In genomic region chr11:70761094-70761905, GRCh38 we compare ENCODE assay signal across 26 cellular contexts.
A peak's percentile ranks its signal among the peaks of the same experiment; 100 is the strongest.
DNase-seq lines count a peak whose midpoint lies in the region; TF ChIP-seq lines count a peak whose summit lies in the region.
"Had no signal": no experiment of that assay in that cellular context is flagged by ENCODE, and none has a peak within 500 bp of the region (broad histone marks: within the 10 kb centered on the region; RNA-seq: fewer than 3 reads in every experiment).

No MANE protein-coding gene starts in this region.

- no peaks in the 10 kb centered on the region for H3K4me1 ChIP-seq in MM.1S (ENCODE audit: low read length)
- peaks cover 0 to 6% of the 10 kb centered on the region in 2 donors for H3K4me1 ChIP-seq in neuronal stem cell (ENCODE audit: control insufficient read depth in 2 of 2, insufficient read depth in 1 of 2, low read depth in 1 of 2, low read length in 2 of 2)
- H3K4me1 ChIP-seq: lower lobe of right lung, transverse colon had no signal

- no peak overlapping the region for H3K14ac ChIP-seq in neuronal stem cell (ENCODE audit: low read length)

- no peaks in the 10 kb centered on the region for H3K4me1 Mint-ChIP-seq in nephron progenitor cell
- H3K4me1 Mint-ChIP-seq: activated CD8-positive, alpha-beta memory T cell treated with anti-CD3 and anti-CD28 coated beads, Interleukin-2, amount 10 ng/mL, durations not matched to agents 7 days and 5 days; activated naive CD4-positive, alpha-beta T cell treated with anti-CD3 and anti-CD28 coated beads, Interleukin-2, amount 10 ng/mL, durations not matched to agents 7 days and 5 days; natural killer cell had no signal

- H2BK120ac ChIP-seq in neuronal stem cell (ENCODE audit: low read depth, low read length), result no peak overlapping the region

- DNase-seq in MM.1S (no peak), WERI-Rb-1 (no peak), neuronal stem cell (ENCODE audit: low spot score) (no peak), mucosa of gallbladder (ENCODE audit: low spot score) (no peak), nephron progenitor cell (no peak), inferior parietal cortex (ENCODE audit: extremely low spot score) (no peak)
- DNase-seq: activated CD4-positive, alpha-beta T cell treated with anti-CD3 and anti-CD28 coated beads, Interleukin-2, amount 50 U/mL, for 1 hour; activated CD8-positive, alpha-beta memory T cell treated with anti-CD3 and anti-CD28 coated beads, Interleukin-2, amount 10 ng/mL, durations not matched to agents 7 days and 5 days; activated naive CD4-positive, alpha-beta T cell treated with anti-CD3 and anti-CD28 coated beads, Interleukin-2, amount 10 ng/mL, durations not matched to agents 7 days and 5 days; activated T-cell treated with anti-CD3 and anti-CD28 coated beads, Interleukin-2, amount 50 U/mL, for 72 hours; brain microvascular endothelial cell; DMS79; erythroblast; Kasumi-1; lower lobe of right lung; MV-4-11; natural killer cell; NCI-H1694 treated with DMSO at 0.1 percent for 48 hours; NCI-H774; stimulated activated CD4-positive, alpha-beta T cell treated with anti-CD3 and anti-CD28 coated beads, Interleukin-2, amount 100 ng/mL, for 24 hours; SW 1271; T1000; transverse colon had no signal

- H3K4me3 Mint-ChIP-seq in nephron progenitor cell, result no peak overlapping the region
- H3K4me3 Mint-ChIP-seq: activated CD8-positive, alpha-beta memory T cell treated with anti-CD3 and anti-CD28 coated beads, Interleukin-2, amount 10 ng/mL, durations not matched to agents 7 days and 5 days; activated naive CD4-positive, alpha-beta T cell treated with anti-CD3 and anti-CD28 coated beads, Interleukin-2, amount 10 ng/mL, durations not matched to agents 7 days and 5 days; activated T-cell treated with anti-CD3 and anti-CD28 coated beads, Interleukin-2, amount 50 U/mL, for 72 hours; natural killer cell had no signal

- H3K27me3 Mint-ChIP-seq in nephron progenitor cell (ENCODE audit: low read depth, poor library complexity), result peaks cover 7% of the 10 kb centered on the region

- H2AFZ ChIP-seq in MM.1S (ENCODE audit: low read length), result no peak overlapping the region
- no peak overlapping the region for H2AFZ ChIP-seq in neuronal stem cell (ENCODE audit: low read length)

- H3K79me2 ChIP-seq in MM.1S (ENCODE audit: low read length), result no peaks in the 10 kb centered on the region

- H3K27ac Mint-ChIP-seq in nephron progenitor cell, result no peak overlapping the region
- H3K27ac Mint-ChIP-seq: activated CD8-positive, alpha-beta memory T cell treated with anti-CD3 and anti-CD28 coated beads, Interleukin-2, amount 10 ng/mL, durations not matched to agents 7 days and 5 days; activated naive CD4-positive, alpha-beta T cell treated with anti-CD3 and anti-CD28 coated beads, Interleukin-2, amount 10 ng/mL, durations not matched to agents 7 days and 5 days; activated T-cell treated with anti-CD3 and anti-CD28 coated beads, Interleukin-2, amount 50 U/mL, for 72 hours; natural killer cell had no signal

- no peaks in the 10 kb centered on the region for H3K36me3 Mint-ChIP-seq in nephron progenitor cell (ENCODE audit: low read depth)
- H3K36me3 Mint-ChIP-seq: activated CD8-positive, alpha-beta memory T cell treated with anti-CD3 and anti-CD28 coated beads, Interleukin-2, amount 10 ng/mL, durations not matched to agents 7 days and 5 days; activated naive CD4-positive, alpha-beta T cell treated with anti-CD3 and anti-CD28 coated beads, Interleukin-2, amount 10 ng/mL, durations not matched to agents 7 days and 5 days; natural killer cell had no signal

- no peaks in the 10 kb centered on the region for H3K9me3 ChIP-seq in MM.1S (replicated peaks; ENCODE audit: insufficient read depth, low read length)
- no peaks in the 10 kb centered on the region for H3K9me3 ChIP-seq in WERI-Rb-1 (ENCODE audit: severe bottlenecking)
- H3K9me3 ChIP-seq in neuronal stem cell (replicated peaks in 1 of 2; ENCODE audit: control insufficient read depth in 2 of 2, insufficient read depth in 1 of 2, low read depth in 1 of 2, low read length in 2 of 2), result peaks cover 0 to 2% of the 10 kb centered on the region in 2 donors
- H3K9me3 ChIP-seq: lower lobe of right lung, transverse colon had no signal

- H4K8ac ChIP-seq in neuronal stem cell (ENCODE audit: low read depth, low read length), result no peak overlapping the region

- no peaks in the 10 kb centered on the region for H3F3A ChIP-seq in MM.1S (ENCODE audit: insufficient read depth, low read length)

- H2BK5ac ChIP-seq in neuronal stem cell (ENCODE audit: low read length), result no peak overlapping the region

- H3K79me1 ChIP-seq in neuronal stem cell (ENCODE audit: low read depth, low read length), result peaks cover 2% of the 10 kb centered on the region

- H3K4ac ChIP-seq in neuronal stem cell (ENCODE audit: low read length), result no peak overlapping the region

- TF ChIP-seq CTCF in GM12873 (IDR thresholded peaks at IDR 0.05; ENCODE audit: insufficient read depth, low read depth, low read length, missing control alignments), result peak; percentile 19
- peak; percentile 28 for TF ChIP-seq CTCF in MM.1S (IDR thresholded peaks at IDR 0.05; ENCODE audit: low read length)
- TF ChIP-seq CTCF in WERI-Rb-1 (IDR thresholded peaks at IDR 0.05; ENCODE audit: low read depth, low read length), result peak; percentile 34; the same call in 1 of the 2 replicates
- no peak for TF ChIP-seq CTCF in nephron progenitor cell (IDR thresholded peaks at IDR 0.05)

- no peaks in the 10 kb centered on the region for H3K9me3 Mint-ChIP-seq in nephron progenitor cell
- H3K9me3 Mint-ChIP-seq: natural killer cell had no signal

- H4K20me1 ChIP-seq in MM.1S (ENCODE audit: insufficient read depth, low read length), result no peaks in the 10 kb centered on the region

- H3K9me2 ChIP-seq in MM.1S (replicated peaks; ENCODE audit: insufficient read depth, low read length), result no peaks in the 10 kb centered on the region

- no peak overlapping the region for H4K91ac ChIP-seq in neuronal stem cell (ENCODE audit: low read depth, low read length, poor library complexity)

- H2BK15ac ChIP-seq in neuronal stem cell (ENCODE audit: low read length), result no peak overlapping the region

- no peak overlapping the region for H3K18ac ChIP-seq in neuronal stem cell (ENCODE audit: low read length)

- H3K23ac ChIP-seq in neuronal stem cell (ENCODE audit: low read depth, low read length, poor library complexity), result peak overlapping the region; percentile 16

- H3K36me3 ChIP-seq in MM.1S (replicated peaks; ENCODE audit: insufficient read depth, low read length) (no peaks in the 10 kb centered on the region), WERI-Rb-1 (no peaks in the 10 kb centered on the region), neuronal stem cell (replicated peaks in 1 of 2; ENCODE audit: control insufficient read depth in 2 of 2, insufficient read depth in 2 of 2, low read length in 2 of 2) (no peaks in the 10 kb centered on the region)
- H3K36me3 ChIP-seq: BLaER1 treated with 17β-estradiol and CSF1 and Interleukin-3, amounts not matched to agents 10 nM and 100 nM; brain microvascular endothelial cell; lower lobe of right lung; transverse colon had no signal

- no peak overlapping the region for H2AK5ac ChIP-seq in neuronal stem cell (ENCODE audit: low read depth, low read length)

- H3K4me3 ChIP-seq in MM.1S (ENCODE audit: low read length) (no peak overlapping the region), WERI-Rb-1 (ENCODE audit: low read depth, low read length) (no peak overlapping the region), neuronal stem cell (ENCODE audit: low read length in 2 of 2) (no peak overlapping the region)
- H3K4me3 ChIP-seq: BLaER1 treated with 17β-estradiol and CSF1 and Interleukin-3, amounts not matched to agents 10 nM and 100 nM; lower lobe of right lung; smooth muscle cell; transverse colon had no signal

- H3K4me2 ChIP-seq in MM.1S (ENCODE audit: low read depth, low read length) (no peak overlapping the region), neuronal stem cell (ENCODE audit: insufficient read depth, low read length, poor library complexity, severe bottlenecking) (no peak overlapping the region)
- H3K4me2 ChIP-seq: BLaER1 treated with 17β-estradiol and CSF1 and Interleukin-3, amounts not matched to agents 10 nM and 100 nM; smooth muscle cell had no signal

- H3K9ac ChIP-seq in MM.1S (ENCODE audit: low read length) (no peak overlapping the region), neuronal stem cell (ENCODE audit: low read depth, low read length, poor library complexity) (no peak overlapping the region)
- H3K9ac ChIP-seq: BLaER1 treated with 17β-estradiol and CSF1 and Interleukin-3, amounts not matched to agents 10 nM and 100 nM had no signal

- H3K27ac ChIP-seq in MM.1S (ENCODE audit: low read length), result no peak overlapping the region
- no peak overlapping the region for H3K27ac ChIP-seq in WERI-Rb-1
- H3K27ac ChIP-seq in neuronal stem cell (replicated peaks; ENCODE audit: low read length), result no peak overlapping the region
- H3K27ac ChIP-seq: BLaER1 treated with 17β-estradiol and CSF1 and Interleukin-3, amounts not matched to agents 10 nM and 100 nM; brain microvascular endothelial cell; lower lobe of right lung; transverse colon had no signal

- no peak overlapping the region for H2BK12ac ChIP-seq in neuronal stem cell (ENCODE audit: low read length)

- WGBS in neuronal stem cell (ENCODE audit: extremely low coverage in 2 of 2, insufficient read length in 2 of 2, insufficient replicate concordance in 1 of 2), 2 donors, result no CpG with 5 or more reads among the region's 13 CpGs

- H3K27me3 ChIP-seq in MM.1S (replicated peaks; ENCODE audit: insufficient read depth, low read length), result peaks cover 62% of the 10 kb centered on the region
- no peaks in the 10 kb centered on the region for H3K27me3 ChIP-seq in WERI-Rb-1 (ENCODE audit: insufficient read depth, low read depth, severe bottlenecking)
- H3K27me3 ChIP-seq in neuronal stem cell (ENCODE audit: control insufficient read depth in 3 of 3, insufficient read depth in 3 of 3, low read depth in 1 of 3, low read length in 3 of 3), result no peaks in the 10 kb centered on the region
- H3K27me3 ChIP-seq: brain microvascular endothelial cell, transverse colon had no signal
